Comparison of ENCODE assay signal across 8 cellular contexts in the genomic region with DNA sequence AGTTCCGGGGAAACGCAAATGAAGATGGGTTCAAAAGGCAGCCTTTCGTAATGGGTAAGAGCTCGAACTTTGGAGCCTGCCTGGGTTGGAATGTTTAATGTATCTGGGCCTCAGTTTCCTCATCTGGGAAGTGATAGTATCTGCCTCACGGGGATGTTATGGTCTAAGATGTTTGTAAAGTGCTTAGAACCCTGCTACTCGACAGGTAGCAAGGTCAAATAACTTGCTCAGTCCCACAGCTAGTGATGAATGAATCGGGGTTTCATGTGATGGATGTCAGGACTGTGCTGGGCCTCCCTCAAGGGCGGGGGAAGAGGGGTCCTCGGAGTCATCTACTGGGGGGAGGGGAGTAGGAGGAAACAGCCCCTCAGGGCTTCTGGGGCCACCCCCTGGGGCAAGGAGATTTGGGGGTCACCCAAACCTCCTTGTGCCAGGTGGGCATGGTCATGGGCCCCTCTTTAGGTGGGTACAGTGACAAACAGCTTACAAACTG. TPM values are rescaled to one million over a fixed set of nuclear protein-coding genes. Genes with fewer than 3 reads are reported as not detected.
DNase-seq lines count a peak whose midpoint lies in the region; ATAC-seq and TF ChIP-seq lines count a peak whose summit lies in the region.

No MANE protein-coding gene starts in this region.

- no peak for TF ChIP-seq POLR2A in sigmoid colon (IDR thresholded peaks at IDR 0.05)

- 2 to 7% methylated on average over 9 of the region's 9 CpGs for WGBS in sigmoid colon, 2 donors

- peak overlapping the region; percentile 89 for H3K4me2 ChIP-seq in fibroblast of lung (ENCODE audit: extremely low read depth, insufficient read depth, low read length)

- H3K27me3 ChIP-seq in fibroblast of lung (ENCODE audit: control insufficient read depth, insufficient read depth, low read length) (no peaks in the 10 kb centered on the region), sigmoid colon (no peaks in the 10 kb centered on the region)

- peak overlapping the region; percentile 70 for H3K9ac ChIP-seq in fibroblast of lung (ENCODE audit: insufficient read depth, low read length)

- TF ChIP-seq CTCF in GM12864 (IDR thresholded peaks at IDR 0.05; ENCODE audit: low read depth, low read length, missing control alignments) (no peak), fibroblast of lung (conservative IDR thresholded peaks at IDR 0.05 in 1 of 2, IDR thresholded peaks at IDR 0.05 in 1 of 2; ENCODE audit: low read depth in 1 of 2, low read length in 2 of 2) (no peak), sigmoid colon (IDR thresholded peaks at IDR 0.05) (peak in 1 of 4 experiments; percentile 3)

- TF ChIP-seq EP300 in sigmoid colon (IDR thresholded peaks at IDR 0.05): no peak

- H3K4me1 ChIP-seq in fibroblast of lung (ENCODE audit: control insufficient read depth, extremely low read depth, insufficient read depth, low read length) (peaks cover 6% of the 10 kb centered on the region), sigmoid colon (peaks cover 0 to 32% (median 17%) of the 10 kb centered on the region in 4 donors)

- intact Hi-C loops in sigmoid colon (cut with DNase I): loop anchor here (2.0 kb wide), 2 partner anchors 29 to 45 kb away; partner anchors contain the start of genes CDK5RAP3 and SP2

- H3K4me3 ChIP-seq in GM12864 (ENCODE audit: low read depth, low read length): peak overlapping the region; percentile 74
- peak overlapping the region; percentile 68 to 88 (median 80) for H3K4me3 ChIP-seq in fibroblast of lung (replicated peaks in 1 of 4; ENCODE audit: control extremely low read depth in 1 of 4, insufficient read depth in 1 of 4, low read depth in 3 of 4, low read length in 4 of 4)
- peak overlapping the region; percentile 53 to 92 (median 77) for H3K4me3 ChIP-seq in sigmoid colon

- peak overlapping the region; percentile 56 for H3K27ac ChIP-seq in fibroblast of lung (ENCODE audit: insufficient read depth, low read length)
- H3K27ac ChIP-seq in sigmoid colon: peak overlapping the region; percentile 79 to 86 (median 82)

- peak overlapping the region; percentile 90 for H2AFZ ChIP-seq in fibroblast of lung (ENCODE audit: low read length)

- no peaks in the 10 kb centered on the region for H3K79me2 ChIP-seq in fibroblast of lung (ENCODE audit: control insufficient read depth, insufficient read depth, low read length)

- H4K20me1 ChIP-seq in fibroblast of lung (ENCODE audit: control insufficient read depth, extremely low read depth, insufficient read depth, low read length): no peaks in the 10 kb centered on the region

- H3K36me3 ChIP-seq in fibroblast of lung (ENCODE audit: control insufficient read depth, insufficient read depth, low read length) (peaks cover 4% of the 10 kb centered on the region), sigmoid colon (peaks cover 0 to 24% (median 7%) of the 10 kb centered on the region in 4 donors)

- no peaks in the 10 kb centered on the region for H3K9me3 ChIP-seq in fibroblast of lung (ENCODE audit: control insufficient read depth, insufficient read depth, low read depth, low read length)
- no peaks in the 10 kb centered on the region for H3K9me3 ChIP-seq in sigmoid colon

- peak; percentile 1; the same call in 2 of the 3 replicates for ATAC-seq in SK-N-SH treated with all-trans-retinoic acid at 6 μM for 48 hours
- ATAC-seq in HG02623 (IDR thresholded peaks at IDR 0.05; ENCODE audit: unreplicated experiment): no peak

- DNase-seq in GM12864 (ENCODE audit: low read depth) (no peak), fibroblast of lung (ENCODE audit: low read depth in 2 of 2) (no peak), sigmoid colon (no peak), DMS 273 treated with DMSO at 0.1 percent for 48 hours (lab: John Stamatoyannopoulos, UW) (no peak), glomerular visceral epithelial cell (ENCODE audit: extremely low spot score) (no peak), NCI-H524 treated with DMSO at 0.1 percent for 48 hours (lab: John Stamatoyannopoulos, UW) (no peak)

TF ChIP-seq in SK-N-SH treated with all-trans-retinoic acid at 6 μM for 48 hours, 23 proteins besides CTCF, POLR2A, EP300 and RAD21:
- TF ChIP-seq CSDC2 (CRISPR knock-in tag; IDR thresholded peaks at IDR 0.05): no peak
- TF ChIP-seq TOX (CRISPR knock-in tag; IDR thresholded peaks at IDR 0.05; ENCODE audit: borderline replicate concordance): no peak
- TF ChIP-seq ZNF8 (CRISPR knock-in tag; IDR thresholded peaks at IDR 0.05): no peak
- no peak for TF ChIP-seq ZFP3 (CRISPR knock-in tag; IDR thresholded peaks at IDR 0.05)
- no peak for TF ChIP-seq ISL1 (CRISPR knock-in tag; IDR thresholded peaks at IDR 0.05)
- no peak for TF ChIP-seq ZNF70 (CRISPR knock-in tag; IDR thresholded peaks at IDR 0.05)
- TF ChIP-seq ZNF565 (CRISPR knock-in tag; conservative IDR thresholded peaks at IDR 0.05; ENCODE audit: low read depth): no peak
- TF ChIP-seq BACH2 (CRISPR knock-in tag; IDR thresholded peaks at IDR 0.05; ENCODE audit: borderline replicate concordance): no peak
- TF ChIP-seq, protein P1, sequence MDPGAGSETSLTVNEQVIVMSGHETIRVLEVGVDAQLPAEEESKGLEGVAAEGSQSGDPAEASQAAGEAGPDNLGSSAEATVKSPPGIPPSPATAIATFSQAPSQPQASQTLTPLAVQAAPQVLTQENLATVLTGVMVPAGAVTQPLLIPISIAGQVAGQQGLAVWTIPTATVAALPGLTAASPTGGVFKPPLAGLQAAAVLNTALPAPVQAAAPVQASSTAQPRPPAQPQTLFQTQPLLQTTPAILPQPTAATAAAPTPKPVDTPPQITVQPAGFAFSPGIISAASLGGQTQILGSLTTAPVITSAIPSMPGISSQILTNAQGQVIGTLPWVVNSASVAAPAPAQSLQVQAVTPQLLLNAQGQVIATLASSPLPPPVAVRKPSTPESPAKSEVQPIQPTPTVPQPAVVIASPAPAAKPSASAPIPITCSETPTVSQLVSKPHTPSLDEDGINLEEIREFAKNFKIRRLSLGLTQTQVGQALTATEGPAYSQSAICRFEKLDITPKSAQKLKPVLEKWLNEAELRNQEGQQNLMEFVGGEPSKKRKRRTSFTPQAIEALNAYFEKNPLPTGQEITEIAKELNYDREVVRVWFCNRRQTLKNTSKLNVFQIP (CRISPR knock-in tag; IDR thresholded peaks at IDR 0.05; ENCODE audit: borderline replicate concordance, low read depth): no peak
- no peak for TF ChIP-seq RARB (CRISPR knock-in tag; IDR thresholded peaks at IDR 0.05)
- no peak for TF ChIP-seq PPARA (CRISPR knock-in tag; IDR thresholded peaks at IDR 0.05; ENCODE audit: borderline replicate concordance)
- TF ChIP-seq, protein P2, sequence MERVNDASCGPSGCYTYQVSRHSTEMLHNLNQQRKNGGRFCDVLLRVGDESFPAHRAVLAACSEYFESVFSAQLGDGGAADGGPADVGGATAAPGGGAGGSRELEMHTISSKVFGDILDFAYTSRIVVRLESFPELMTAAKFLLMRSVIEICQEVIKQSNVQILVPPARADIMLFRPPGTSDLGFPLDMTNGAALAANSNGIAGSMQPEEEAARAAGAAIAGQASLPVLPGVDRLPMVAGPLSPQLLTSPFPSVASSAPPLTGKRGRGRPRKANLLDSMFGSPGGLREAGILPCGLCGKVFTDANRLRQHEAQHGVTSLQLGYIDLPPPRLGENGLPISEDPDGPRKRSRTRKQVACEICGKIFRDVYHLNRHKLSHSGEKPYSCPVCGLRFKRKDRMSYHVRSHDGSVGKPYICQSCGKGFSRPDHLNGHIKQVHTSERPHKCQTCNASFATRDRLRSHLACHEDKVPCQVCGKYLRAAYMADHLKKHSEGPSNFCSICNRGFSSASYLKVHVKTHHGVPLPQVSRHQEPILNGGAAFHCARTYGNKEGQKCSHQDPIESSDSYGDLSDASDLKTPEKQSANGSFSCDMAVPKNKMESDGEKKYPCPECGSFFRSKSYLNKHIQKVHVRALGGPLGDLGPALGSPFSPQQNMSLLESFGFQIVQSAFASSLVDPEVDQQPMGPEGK (CRISPR knock-in tag; IDR thresholded peaks at IDR 0.05; ENCODE audit: borderline replicate concordance): no peak
- no peak for TF ChIP-seq OSR1 (CRISPR knock-in tag; IDR thresholded peaks at IDR 0.05)
- no peak for TF ChIP-seq CREB5 (CRISPR knock-in tag; IDR thresholded peaks at IDR 0.05; ENCODE audit: low read depth)

RNA-seq across cellular contexts. Expression of gene PNPO, which starts 0.7 kb away (rescaled TPM):
- total RNA-seq in fibroblast of lung: 16.2 and 26.6 TPM in 2 replicates
- polyA plus RNA-seq in fibroblast of lung: 25.7 and 38.6 TPM in 2 replicates
- 10.3 and 18.9 TPM in 2 replicates for polyA plus RNA-seq in fibroblast of lung (2012)
- 28.6 and 55.1 TPM in 2 replicates for polyA minus RNA-seq in fibroblast of lung (ENCODE audit: low replicate concordance)
- 10 to 100 TPM; 14.3 to 16.5 (median 15.2) TPM for total RNA-seq in sigmoid colon
- 10 to 100 TPM in 2 of 3 donors, 1 to 10 TPM in 1; 9.6 to 14.3 (median 12.0) TPM for polyA plus RNA-seq in sigmoid colon

RNA-seq across cellular contexts. Expression of gene PRR15L, which starts 15.6 kb away (rescaled TPM):
- not detected in 2 replicates for total RNA-seq in fibroblast of lung
- polyA plus RNA-seq in fibroblast of lung: not detected in 2 replicates
- 0.07 TPM in 1 of 2 replicates, not detected in the other for polyA plus RNA-seq in fibroblast of lung (2012)
- not detected in 2 replicates for polyA minus RNA-seq in fibroblast of lung (ENCODE audit: low replicate concordance)
- total RNA-seq in sigmoid colon: under 1 TPM in 1 of 4 donors, not detected in 3; 0.36 TPM
- 100 to 1,000 TPM; 211 to 334 (median 290) TPM for polyA plus RNA-seq in sigmoid colon

RNA-seq across cellular contexts. Expression of gene CDK5RAP3, which starts 28.9 kb away (rescaled TPM):
- total RNA-seq in fibroblast of lung (72.2 and 118 TPM in 2 replicates), sigmoid colon (100 to 1,000 TPM in 1 of 4 donors, 10 to 100 TPM in 3; 68.5 to 168 (median 73.0) TPM)
- polyA plus RNA-seq in fibroblast of lung (57.1 and 58.1 TPM in 2 replicates), sigmoid colon (100 to 1,000 TPM in 1 of 3 donors, 10 to 100 TPM in 2; 43.5 to 200 (median 49.9) TPM)
- polyA plus RNA-seq in fibroblast of lung (2012): 76.4 and 78.4 TPM in 2 replicates
- polyA minus RNA-seq in fibroblast of lung (ENCODE audit: low replicate concordance): 22.1 and 73.3 TPM in 2 replicates

RNA-seq across cellular contexts. Expression of gene SP2, which starts 46.0 kb away (rescaled TPM):
- 0.26 and 1.5 TPM in 2 replicates for total RNA-seq in fibroblast of lung
- polyA plus RNA-seq in fibroblast of lung: 2.6 and 5.3 TPM in 2 replicates
- polyA plus RNA-seq in fibroblast of lung (2012): 10.3 and 14.4 TPM in 2 replicates
- polyA minus RNA-seq in fibroblast of lung (ENCODE audit: low replicate concordance): 10.4 and 31.4 TPM in 2 replicates
- total RNA-seq in sigmoid colon: 1 to 10 TPM; 3.0 to 8.3 (median 5.6) TPM
- 10 to 100 TPM; 13.8 to 19.2 (median 18.0) TPM for polyA plus RNA-seq in sigmoid colon
